In genomic region chr17:79326814-79327213, GRCh38 we compare ENCODE assay signal across 25 cellular contexts.
DNase-seq lines count a peak whose midpoint lies in the region; ATAC-seq, FAIRE-seq and TF ChIP-seq lines count a peak whose summit lies in the region.
"Had no signal": no experiment of that assay in that cellular context is flagged by ENCODE, and none has a peak within 500 bp of the region (broad histone marks: within the 10 kb centered on the region; RNA-seq: fewer than 3 reads in every experiment).

No MANE protein-coding gene starts in this region.

- intact Hi-C loops in kidney (cut with DNase I) = no loop called here
- intact Hi-C loops in colonic mucosa (cut with DNase I) = no loop called here

- H3K9me3 Mint-ChIP-seq in activated naive CD4-positive, alpha-beta T cell treated with anti-CD3 and anti-CD28 coated beads, Interleukin-2, amount 50 U/mL, for 24 hours = no peaks in the 10 kb centered on the region
- H3K9me3 Mint-ChIP-seq in activated naive CD4-positive, alpha-beta T cell treated with anti-CD3 and anti-CD28 coated beads, Interleukin-2, amount 10 ng/mL, durations not matched to agents 7 days and 5 days = no peaks in the 10 kb centered on the region
- H3K9me3 Mint-ChIP-seq in WTC11 = no peaks in the 10 kb centered on the region
- H3K9me3 Mint-ChIP-seq: CD14-positive monocyte; CD4-positive, alpha-beta T cell; CD8-positive, alpha-beta memory T cell had no signal

- CTCF ChIA-PET in activated naive CD4-positive, alpha-beta T cell treated with anti-CD3 and anti-CD28 coated beads, Interleukin-2, amount 10 ng/mL, durations not matched to agents 7 days and 5 days (lab: Charles Lee) = no interaction called here
- CTCF ChIA-PET in WTC11 (lab: Charles Lee) = interaction anchor here (1.0 to 2.8 kb wide), 3 partner anchors 65 to 239 kb away, joined by 3 to 11 read pairs (median 3); no protein-coding TSS in a partner anchor

- peaks cover 15% of the 10 kb centered on the region for H3K27me3 Mint-ChIP-seq in activated naive CD4-positive, alpha-beta T cell treated with anti-CD3 and anti-CD28 coated beads, Interleukin-2, amount 50 U/mL, for 24 hours
- H3K27me3 Mint-ChIP-seq in activated naive CD4-positive, alpha-beta T cell treated with anti-CD3 and anti-CD28 coated beads, Interleukin-2, amount 10 ng/mL, durations not matched to agents 7 days and 5 days = peaks cover 10% of the 10 kb centered on the region
- H3K27me3 Mint-ChIP-seq in WTC11 (ENCODE audit: low read depth) = no peaks in the 10 kb centered on the region; the same call in 1 of the 2 replicates

- H3K9ac ChIP-seq in kidney (ENCODE audit: low read length in 2 of 2) (no peak overlapping the region), colonic mucosa (ENCODE audit: low read depth in 2 of 2, low read length in 2 of 2) (no peak overlapping the region)
- H3K9ac ChIP-seq: BLaER1 treated with 17β-estradiol and CSF1 and Interleukin-3, amounts not matched to agents 10 nM and 100 nM; GM23248 had no signal

- no peak overlapping the region for H3K4me3 Mint-ChIP-seq in activated naive CD4-positive, alpha-beta T cell treated with anti-CD3 and anti-CD28 coated beads, Interleukin-2, amount 50 U/mL, for 24 hours
- no peak overlapping the region for H3K4me3 Mint-ChIP-seq in activated naive CD4-positive, alpha-beta T cell treated with anti-CD3 and anti-CD28 coated beads, Interleukin-2, amount 10 ng/mL, durations not matched to agents 7 days and 5 days
- H3K4me3 Mint-ChIP-seq in WTC11 = no peak overlapping the region
- H3K4me3 Mint-ChIP-seq: CD14-positive monocyte; CD4-positive, alpha-beta T cell; CD8-positive, alpha-beta memory T cell had no signal

- H3K4me3 ChIP-seq in RWPE2 (ENCODE audit: severe bottlenecking) = no peak overlapping the region
- H3K4me3 ChIP-seq in kidney (ENCODE audit: low read length in 2 of 2) = no peak overlapping the region
- H3K4me3 ChIP-seq in colonic mucosa = no peak overlapping the region
- H3K4me3 ChIP-seq: A549; BLaER1 treated with 17β-estradiol and CSF1 and Interleukin-3, amounts not matched to agents 10 nM and 100 nM; GM12878; GM23248 had no signal

- H3K36me3 ChIP-seq in RWPE2 (ENCODE audit: low read depth) (no peaks in the 10 kb centered on the region), kidney (ENCODE audit: control insufficient read depth in 1 of 2, insufficient read depth in 2 of 2, low read length in 2 of 2) (no peaks in the 10 kb centered on the region), colonic mucosa (no peaks in the 10 kb centered on the region)
- H3K36me3 ChIP-seq: BE2C; BLaER1 treated with 17β-estradiol and CSF1 and Interleukin-3, amounts not matched to agents 10 nM and 100 nM had no signal

- H3K27ac ChIP-seq in RWPE2 (ENCODE audit: poor library complexity, severe bottlenecking) (no peak overlapping the region), kidney (ENCODE audit: low read depth in 2 of 2, low read length in 2 of 2) (no peak overlapping the region), colonic mucosa (no peak overlapping the region)
- H3K27ac ChIP-seq: A549; BLaER1 treated with 17β-estradiol and CSF1 and Interleukin-3, amounts not matched to agents 10 nM and 100 nM; GM23248 had no signal

- no peak for TF ChIP-seq CTCF in RWPE2 (IDR thresholded peaks at IDR 0.05; ENCODE audit: poor library complexity, severe bottlenecking)
- no peak for TF ChIP-seq CTCF in kidney (IDR thresholded peaks at IDR 0.05; ENCODE audit: borderline replicate concordance, extremely low read depth, insufficient read depth)
- no peak for TF ChIP-seq CTCF in colonic mucosa (IDR thresholded peaks at IDR 0.05)
- TF ChIP-seq CTCF in WTC11 (IDR thresholded peaks at IDR 0.05) = no peak

- POLR2A ChIA-PET in WTC11 (lab: Charles Lee) = no interaction called here

- no peak for DNase-seq in activated naive CD4-positive, alpha-beta T cell treated with anti-CD3 and anti-CD28 coated beads, Interleukin-2, amount 10 ng/mL, durations not matched to agents 7 days and 5 days
- DNase-seq in RWPE2 (ENCODE audit: low spot score) (peak; percentile 33), kidney (peak; percentile 15), colonic mucosa (no peak), WTC11 (ENCODE audit: low spot score) (no peak)
- DNase-seq: 8988T; ACHN; AML-193; BE2C; CD4-positive, alpha-beta T cell; CD8-positive, alpha-beta memory T cell; DMS 273 treated with DMSO at 0.1 percent for 48 hours; DMS79; EL; GDM1; GM23248; HCEC 1CT had no signal

- no peaks in the 10 kb centered on the region for H3K4me1 Mint-ChIP-seq in activated naive CD4-positive, alpha-beta T cell treated with anti-CD3 and anti-CD28 coated beads, Interleukin-2, amount 50 U/mL, for 24 hours
- no peaks in the 10 kb centered on the region for H3K4me1 Mint-ChIP-seq in activated naive CD4-positive, alpha-beta T cell treated with anti-CD3 and anti-CD28 coated beads, Interleukin-2, amount 10 ng/mL, durations not matched to agents 7 days and 5 days
- peaks cover 6% of the 10 kb centered on the region for H3K4me1 Mint-ChIP-seq in WTC11
- H3K4me1 Mint-ChIP-seq: CD14-positive monocyte; CD8-positive, alpha-beta memory T cell had no signal

- H3K27ac Mint-ChIP-seq in activated naive CD4-positive, alpha-beta T cell treated with anti-CD3 and anti-CD28 coated beads, Interleukin-2, amount 50 U/mL, for 24 hours = peak overlapping the region; percentile 41
- no peak overlapping the region for H3K27ac Mint-ChIP-seq in activated naive CD4-positive, alpha-beta T cell treated with anti-CD3 and anti-CD28 coated beads, Interleukin-2, amount 10 ng/mL, durations not matched to agents 7 days and 5 days
- no peak overlapping the region for H3K27ac Mint-ChIP-seq in WTC11
- H3K27ac Mint-ChIP-seq: CD14-positive monocyte; CD4-positive, alpha-beta T cell; CD8-positive, alpha-beta memory T cell had no signal

- H3K27me3 ChIP-seq in RWPE2 (ENCODE audit: insufficient read depth, poor library complexity, severe bottlenecking) (peaks cover 84% of the 10 kb centered on the region), colonic mucosa (no peaks in the 10 kb centered on the region)

- no peak for ATAC-seq in RWPE2 (ENCODE audit: low read depth)
- no peak for ATAC-seq in WTC11
- ATAC-seq: A549, GM12878 had no signal

- H3K4me1 ChIP-seq in RWPE2 (ENCODE audit: insufficient read depth, poor library complexity, severe bottlenecking) (no peaks in the 10 kb centered on the region), kidney (ENCODE audit: control insufficient read depth in 1 of 2, insufficient read depth in 1 of 2, low read depth in 1 of 2, low read length in 2 of 2) (no peaks in the 10 kb centered on the region), colonic mucosa (no peaks in the 10 kb centered on the region)
- H3K4me1 ChIP-seq: A549; BE2C; BLaER1 treated with 17β-estradiol and CSF1 and Interleukin-3, amounts not matched to agents 10 nM and 100 nM had no signal

- no peak for FAIRE-seq in kidney (lab: Jason Lieb, UNC)
- FAIRE-seq: A549, D721Med, GM12878, GM19239, H1 had no signal

- H3K9me3 ChIP-seq in RWPE2 (ENCODE audit: severe bottlenecking) (no peaks in the 10 kb centered on the region), kidney (ENCODE audit: control insufficient read depth in 1 of 2, low read length in 2 of 2) (no peaks in the 10 kb centered on the region), colonic mucosa (no peaks in the 10 kb centered on the region)
- H3K9me3 ChIP-seq: A549; BE2C; BLaER1 treated with 17β-estradiol and CSF1 and Interleukin-3, amounts not matched to agents 10 nM and 100 nM had no signal

- no peaks in the 10 kb centered on the region for H3K36me3 Mint-ChIP-seq in activated naive CD4-positive, alpha-beta T cell treated with anti-CD3 and anti-CD28 coated beads, Interleukin-2, amount 50 U/mL, for 24 hours
- H3K36me3 Mint-ChIP-seq in activated naive CD4-positive, alpha-beta T cell treated with anti-CD3 and anti-CD28 coated beads, Interleukin-2, amount 10 ng/mL, durations not matched to agents 7 days and 5 days = no peaks in the 10 kb centered on the region
- no peaks in the 10 kb centered on the region for H3K36me3 Mint-ChIP-seq in WTC11
- H3K36me3 Mint-ChIP-seq: CD14-positive monocyte; CD8-positive, alpha-beta memory T cell had no signal

TF ChIP-seq in WTC11, 78 proteins besides CTCF, POLR2A, EP300 and RAD21 (continues in another document):
- TF ChIP-seq ZNF232 (CRISPR knock-in tag; IDR thresholded peaks at IDR 0.05) (no peak), ZNF396 (CRISPR knock-in tag; IDR thresholded peaks at IDR 0.05; ENCODE audit: borderline replicate concordance) (no peak), ERG (CRISPR knock-in tag; IDR thresholded peaks at IDR 0.05) (no peak), ZBTB21 (CRISPR knock-in tag; IDR thresholded peaks at IDR 0.05; ENCODE audit: borderline replicate concordance) (no peak), FOXJ3 (CRISPR knock-in tag; IDR thresholded peaks at IDR 0.05; ENCODE audit: borderline replicate concordance) (no peak), PREB (CRISPR knock-in tag; IDR thresholded peaks at IDR 0.05; ENCODE audit: borderline replicate concordance) (no peak)
- TF ChIP-seq, protein P1, sequence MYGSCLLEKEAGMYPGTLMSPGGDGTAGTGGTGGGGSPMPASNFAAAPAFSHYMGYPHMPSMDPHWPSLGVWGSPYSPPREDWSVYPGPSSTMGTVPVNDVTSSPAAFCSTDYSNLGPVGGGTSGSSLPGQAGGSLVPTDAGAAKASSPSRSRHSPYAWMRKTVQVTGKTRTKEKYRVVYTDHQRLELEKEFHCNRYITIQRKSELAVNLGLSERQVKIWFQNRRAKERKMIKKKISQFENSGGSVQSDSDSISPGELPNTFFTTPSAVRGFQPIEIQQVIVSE (CRISPR knock-in tag; IDR thresholded peaks at IDR 0.05; ENCODE audit: borderline replicate concordance) = no peak

Comparison
In these comparisons a context has a peak if more than half of its experiments do, and no peak if none do; other contexts are left out.
1. DNase-seq: peak in RWPE2 (single experiment) and kidney (single experiment); none in activated naive CD4-positive, alpha-beta T cell treated with anti-CD3 and anti-CD28 coated beads, Interleukin-2, amount 10 ng/mL, durations not matched to agents 7 days and 5 days (single experiment), colonic mucosa (single experiment) and WTC11 (single experiment).